16 cellular contexts compared by ENCODE assay signal in the genomic region with DNA sequence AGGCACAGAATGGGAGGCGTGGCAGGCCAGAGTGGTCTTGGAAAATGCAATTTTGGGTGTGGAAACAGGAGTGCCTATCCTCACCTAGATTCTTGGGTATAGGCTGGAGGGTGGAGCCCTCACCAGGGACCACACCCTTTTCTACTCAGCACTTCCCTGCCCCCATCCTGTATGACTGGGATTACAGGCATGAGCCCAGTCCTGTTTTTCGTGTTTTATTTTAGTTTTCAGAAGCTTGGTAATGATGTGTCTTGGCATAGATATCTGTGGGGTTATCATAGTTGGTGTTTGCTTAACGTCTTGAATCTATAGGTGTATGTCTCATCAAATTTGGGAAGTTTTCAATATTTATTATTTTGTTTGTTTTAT.
DNase-seq lines count a peak whose midpoint lies in the region; ATAC-seq, FAIRE-seq and TF ChIP-seq lines count a peak whose summit lies in the region.
"Had no signal": no experiment of that assay in that cellular context is flagged by ENCODE, and none has a peak within 500 bp of the region (broad histone marks: within the 10 kb centered on the region; RNA-seq: fewer than 3 reads in every experiment).

No MANE protein-coding gene starts in this region.

- H3K27ac ChIP-seq in K562 (ENCODE audit: extremely low read depth, low read depth, low read length) (no peak overlapping the region), foreskin keratinocyte (no peak overlapping the region)
- H3K27ac ChIP-seq: BLaER1 treated with 17β-estradiol and CSF1 and Interleukin-3, amounts not matched to agents 10 nM and 100 nM had no signal

- no peak for TF ChIP-seq EP300 in K562 (IDR thresholded peaks at IDR 0.05; ENCODE audit: low read length)

- peak; percentile 23 for DNase-seq in Calu3
- peak; percentile 8 for DNase-seq in OCI-M1 (lab: John Stamatoyannopoulos, UW)
- peak in 2 of 4 experiments; percentile 17 to 40 for DNase-seq in K562 (ENCODE audit: extremely low read depth in 1 of 4, low spot score in 3 of 4)
- peak; percentile 40 to 78 for DNase-seq in foreskin keratinocyte
- no peak for DNase-seq in NCI-H2081 treated with DMSO at 0.1 percent for 48 hours (lab: John Stamatoyannopoulos, UW)
- DNase-seq: ACHN; CD4-positive, CD25-positive, alpha-beta regulatory T cell; DMS 273 treated with DMSO at 0.1 percent for 48 hours had no signal

- no peaks in the 10 kb centered on the region for H4K20me1 ChIP-seq in K562 (replicated peaks; ENCODE audit: control insufficient read depth, insufficient read depth, low read length)
- H4K20me1 ChIP-seq: BLaER1 treated with 17β-estradiol and CSF1 and Interleukin-3, amounts not matched to agents 10 nM and 100 nM had no signal

- intact Hi-C loops in Calu3 (cut with micrococcal nuclease; ENCODE audit: unreplicated experiment), result no loop called here
- intact Hi-C loops in K562 (cut with micrococcal nuclease), result no loop called here

- no peak for TF ChIP-seq POLR2A in K562 (conservative IDR thresholded peaks at IDR 0.05)

- H3K4me3 Mint-ChIP-seq in Calu3 (ENCODE audit: low read depth, unreplicated experiment), result no peak overlapping the region
- H3K4me3 Mint-ChIP-seq: CD4-positive, CD25-positive, alpha-beta regulatory T cell had no signal

- H3K36me3 Mint-ChIP-seq in Calu3 (ENCODE audit: insufficient read depth, unreplicated experiment), result no peaks in the 10 kb centered on the region
- H3K36me3 Mint-ChIP-seq: CD4-positive, CD25-positive, alpha-beta regulatory T cell had no signal

- TF ChIP-seq CTCF in Calu3 (IDR thresholded peaks at IDR 0.05; ENCODE audit: unreplicated experiment) (no peak), K562 (IDR thresholded peaks at IDR 0.05 in 2 of 3, conservative IDR thresholded peaks at IDR 0.05 in 1 of 3; ENCODE audit: insufficient read depth in 2 of 3, low read depth in 1 of 3, low read length in 3 of 3) (no peak), foreskin keratinocyte (conservative IDR thresholded peaks at IDR 0.05) (no peak)

- no peaks in the 10 kb centered on the region for H3K27me3 ChIP-seq in K562 (ENCODE audit: control insufficient read depth in 2 of 2, insufficient read depth in 2 of 2, low read length in 2 of 2)
- no peaks in the 10 kb centered on the region for H3K27me3 ChIP-seq in foreskin keratinocyte
- H3K27me3 ChIP-seq: BLaER1 treated with 17β-estradiol and CSF1 and Interleukin-3, amounts not matched to agents 10 nM and 100 nM had no signal

- in situ Hi-C loops in K562 (cut with MboI), result no loop called here

- peaks cover 19% of the 10 kb centered on the region for H3K4me1 Mint-ChIP-seq in Calu3 (ENCODE audit: low read depth, unreplicated experiment)

- 41% methylated on average over 3 of the region's 3 CpGs for WGBS in K562 (ENCODE audit: insufficient coverage, low coverage, missing lambda C conversion rate)

- ATAC-seq in K562 (peak; percentile 87), foreskin keratinocyte (peak; percentile 81), HG02759 (IDR thresholded peaks at IDR 0.05; ENCODE audit: unreplicated experiment) (no peak), GM19467 (IDR thresholded peaks at IDR 0.05; ENCODE audit: unreplicated experiment) (no peak), GM19035 (IDR thresholded peaks at IDR 0.05; ENCODE audit: unreplicated experiment) (no peak)
- ATAC-seq: HepG2 had no signal

- no peaks in the 10 kb centered on the region for H3K9me3 Mint-ChIP-seq in Calu3 (ENCODE audit: low read depth, unreplicated experiment)

- H3K9me1 ChIP-seq in K562 (ENCODE audit: control insufficient read depth, insufficient read depth, low read length), result no peaks in the 10 kb centered on the region

- no peaks in the 10 kb centered on the region for H3K27me3 Mint-ChIP-seq in Calu3 (ENCODE audit: unreplicated experiment)
- H3K27me3 Mint-ChIP-seq: CD4-positive, CD25-positive, alpha-beta regulatory T cell had no signal

- no peak overlapping the region for H3K4me2 ChIP-seq in K562 (ENCODE audit: insufficient read depth, low read length)
- H3K4me2 ChIP-seq: BLaER1 treated with 17β-estradiol and CSF1 and Interleukin-3, amounts not matched to agents 10 nM and 100 nM had no signal

- no peak overlapping the region for H3K4me3 ChIP-seq in K562
- H3K4me3 ChIP-seq: BLaER1 treated with 17β-estradiol and CSF1 and Interleukin-3, amounts not matched to agents 10 nM and 100 nM had no signal

- H3K27ac Mint-ChIP-seq in Calu3 (ENCODE audit: unreplicated experiment), result no peak overlapping the region
- H3K27ac Mint-ChIP-seq: CD4-positive, CD25-positive, alpha-beta regulatory T cell had no signal

- no peaks in the 10 kb centered on the region; the same call in 1 of the 2 replicates for H3K9me3 ChIP-seq in K562 (replicated peaks; ENCODE audit: control insufficient read depth, insufficient read depth, low read depth, low read length)

- no peak for TF ChIP-seq RAD21 in K562 (CRISPR knock-in tag; conservative IDR thresholded peaks at IDR 0.05 in 1 of 2, IDR thresholded peaks at IDR 0.05 in 1 of 2)

- H3K36me3 ChIP-seq in K562 (ENCODE audit: control insufficient read depth, insufficient read depth, low read length), result no peaks in the 10 kb centered on the region
- H3K36me3 ChIP-seq: BLaER1 treated with 17β-estradiol and CSF1 and Interleukin-3, amounts not matched to agents 10 nM and 100 nM had no signal

- FAIRE-seq in K562 (lab: Jason Lieb, UNC), result peak; percentile 49
- FAIRE-seq: GM18507, H1, HepG2, HTR-8/SVneo had no signal

- H2AFZ ChIP-seq in K562 (ENCODE audit: low read depth, low read length), result 0 out of 2 replicates have a peak overlapping the region, but pooled peaks have one; percentile 24

- BruUV-seq in Calu3 (replicated peaks; lab: Mats Ljungman, UMichigan), result no TSS peak
- no TSS peak for BruUV-seq in K562 (replicated peaks; lab: Mats Ljungman, UMichigan)

- H3K4me1 ChIP-seq in K562 (replicated peaks in 1 of 2; ENCODE audit: control insufficient read depth in 2 of 2, insufficient read depth in 2 of 2, low read length in 2 of 2), result peaks cover 5 to 14% of the 10 kb centered on the region in 2 experiments; a peak in 3 of 5 replicates
- H3K4me1 ChIP-seq in foreskin keratinocyte, result peaks cover 16% of the 10 kb centered on the region

- H3K9ac ChIP-seq in K562 (ENCODE audit: insufficient read depth in 1 of 2, low read depth in 2 of 2, low read length in 2 of 2), result no peak overlapping the region
- H3K9ac ChIP-seq: BLaER1 treated with 17β-estradiol and CSF1 and Interleukin-3, amounts not matched to agents 10 nM and 100 nM had no signal

- H3K79me2 ChIP-seq in K562 (ENCODE audit: control insufficient read depth, insufficient read depth, low read length), result no peaks in the 10 kb centered on the region

- CTCF ChIA-PET in Calu3 (lab: Charles Lee), result no interaction called here
- CTCF ChIA-PET in K562 (lab: Yijun Ruan, JAX; ENCODE audit: low intra/inter-chr PET ratio), result no interaction called here

- POLR2A ChIA-PET in K562 (lab: Yijun Ruan, JAX), result interaction anchor here (1.0 kb wide), 1 partner anchor 14 kb away, joined by 3 read pairs; no protein-coding TSS in a partner anchor

TF ChIP-seq in K562, 482 proteins besides CTCF, POLR2A, EP300 and RAD21:
- TF ChIP-seq ZBTB33 (CRISPR knock-in tag; IDR thresholded peaks at IDR 0.05) (no peak), NCOA4 (IDR thresholded peaks at IDR 0.05; ENCODE audit: partially characterized antibody) (no peak), ZNF395 (CRISPR knock-in tag; IDR thresholded peaks at IDR 0.05) (no peak), ID3 (CRISPR knock-in tag; IDR thresholded peaks at IDR 0.05) (no peak), ID3 (tag; IDR thresholded peaks at IDR 0.05) (no peak)
TF ChIP-seq in K562: peak in this region for 0.

Comparison
In these comparisons a context has a peak if more than half of its experiments do, and no peak if none do; other contexts are left out.
1. ATAC-seq: peak in K562 (single experiment) and foreskin keratinocyte (single experiment); none in HG02759 (single experiment), GM19467 (single experiment) and GM19035 (single experiment).